In genomic region chr17:48023408-48024148, GRCh38 we compare ENCODE assay signal across 8 cellular contexts. TPM values are rescaled to one million over a fixed set of nuclear protein-coding genes. Genes with fewer than 3 reads are reported as not detected.
A peak's percentile ranks its signal among the peaks of the same experiment; 100 is the strongest.
DNase-seq lines count a peak whose midpoint lies in the region; ATAC-seq and TF ChIP-seq lines count a peak whose summit lies in the region.

No MANE protein-coding gene starts in this region.

- CTCF ChIA-PET in CD4-positive, alpha-beta memory T cell (lab: Charles Lee; ENCODE audit: partially characterized antibody) = no interaction called here
- CTCF ChIA-PET in naive thymus-derived CD4-positive, alpha-beta T cell (lab: Charles Lee) = no interaction called here

- TF ChIP-seq RAD21 in Ishikawa (IDR thresholded peaks at IDR 0.05; ENCODE audit: low read depth) = no peak

- H3K9me3 Mint-ChIP-seq in CD4-positive, alpha-beta memory T cell = peaks cover 0 to 2% (median 0%) of the 10 kb centered on the region in 8 donors
- no peaks in the 10 kb centered on the region for H3K9me3 Mint-ChIP-seq in naive thymus-derived CD4-positive, alpha-beta T cell

- no peaks in the 10 kb centered on the region for H3K9me3 ChIP-seq in CD4-positive, alpha-beta memory T cell (ENCODE audit: control insufficient read depth in 1 of 2, low read length in 2 of 2)
- no peaks in the 10 kb centered on the region for H3K9me3 ChIP-seq in OCI-LY3 (ENCODE audit: insufficient read depth, low read length)
- H3K9me3 ChIP-seq in naive thymus-derived CD4-positive, alpha-beta T cell (ENCODE audit: control insufficient read depth in 2 of 3, low read length in 3 of 3) = no peaks in the 10 kb centered on the region
- no peaks in the 10 kb centered on the region for H3K9me3 ChIP-seq in tibial nerve

- H3K27ac Mint-ChIP-seq in CD4-positive, alpha-beta memory T cell = peak overlapping the region in 4 of 7 donors; percentile 57 to 89 (median 75)
- H3K27ac Mint-ChIP-seq in naive thymus-derived CD4-positive, alpha-beta T cell = peak overlapping the region in 3 of 9 donors; percentile 52 to 84 (median 62)

- ATAC-seq in naive thymus-derived CD4-positive, alpha-beta T cell = no peak

- no peaks in the 10 kb centered on the region for H3K36me3 Mint-ChIP-seq in CD4-positive, alpha-beta memory T cell
- peaks cover 0 to 3% (median 0%) of the 10 kb centered on the region in 5 donors for H3K36me3 Mint-ChIP-seq in naive thymus-derived CD4-positive, alpha-beta T cell

- DNase-seq in CD4-positive, alpha-beta memory T cell = peak in 4 of 5 donors; percentile 31 to 53 (median 42)
- DNase-seq in activated gamma-delta T cell treated with Interleukin-2 at 50 U/mL for 16 hours = peak; percentile 16
- peak; percentile 75 to 92 for DNase-seq in foreskin fibroblast
- DNase-seq in naive thymus-derived CD4-positive, alpha-beta T cell = peak in 7 of 9 donors; percentile 23 to 52 (median 30)
- peak; percentile 64 to 72 for DNase-seq in tibial nerve (ENCODE audit: low spot score in 2 of 2)
- no peak for DNase-seq in SW 1271 (lab: John Stamatoyannopoulos, UW)

- no peaks in the 10 kb centered on the region for H3K36me3 ChIP-seq in CD4-positive, alpha-beta memory T cell (ENCODE audit: insufficient read depth, low read length)
- H3K36me3 ChIP-seq in OCI-LY3 (replicated peaks; ENCODE audit: low read depth, low read length) = no peaks in the 10 kb centered on the region
- no peaks in the 10 kb centered on the region for H3K36me3 ChIP-seq in naive thymus-derived CD4-positive, alpha-beta T cell (ENCODE audit: control insufficient read depth in 2 of 3, insufficient read depth in 3 of 3, low read length in 3 of 3)
- H3K36me3 ChIP-seq in tibial nerve = no peaks in the 10 kb centered on the region

- TF ChIP-seq CTCF in OCI-LY3 (IDR thresholded peaks at IDR 0.05; ENCODE audit: low read depth, low read length) = peak; percentile 8; the same call in 1 of the 2 replicates
- peak; percentile 4 for TF ChIP-seq CTCF in foreskin fibroblast (IDR thresholded peaks at IDR 0.05; ENCODE audit: low read depth, low read length)
- TF ChIP-seq CTCF in tibial nerve (IDR thresholded peaks at IDR 0.05) = peak; percentile 15 to 61 (median 38)

- no peaks in the 10 kb centered on the region for H3K79me2 ChIP-seq in OCI-LY3 (ENCODE audit: low read length)

- no peaks in the 10 kb centered on the region for H4K20me1 ChIP-seq in OCI-LY3 (ENCODE audit: insufficient read depth, low read length)

- 2 to 9% methylated on average over 26 to 29 of the region's 53 CpGs for WGBS in tibial nerve, 2 donors

- POLR2A ChIA-PET in CD4-positive, alpha-beta memory T cell (lab: Charles Lee; ENCODE audit: partially characterized antibody) = interaction anchor here (0.7 kb wide), 1 partner anchor 53 kb away, joined by 5 read pairs; the partner anchor contains the start of gene CDK5RAP3
- POLR2A ChIA-PET in naive thymus-derived CD4-positive, alpha-beta T cell (lab: Charles Lee) = no interaction called here

- H3K4me2 ChIP-seq in OCI-LY3 (ENCODE audit: low read length) = peak overlapping the region; percentile 98

- peaks cover 36% of the 10 kb centered on the region for H3K4me1 ChIP-seq in CD4-positive, alpha-beta memory T cell (ENCODE audit: insufficient read depth, low read length)
- H3K4me1 ChIP-seq in OCI-LY3 (ENCODE audit: low read length) (peaks cover 20% of the 10 kb centered on the region), tibial nerve (peaks cover 7 to 46% (median 34%) of the 10 kb centered on the region in 4 donors)
- H3K4me1 ChIP-seq in naive thymus-derived CD4-positive, alpha-beta T cell (ENCODE audit: control insufficient read depth in 2 of 2, insufficient read depth in 2 of 2, low read length in 2 of 2) = peaks cover 9 to 26% of the 10 kb centered on the region in 2 donors

- H3K4me3 ChIP-seq in CD4-positive, alpha-beta memory T cell (ENCODE audit: low read length in 2 of 2) = peak overlapping the region; percentile 53 to 81
- H3K4me3 ChIP-seq in OCI-LY3 (ENCODE audit: low read length) (peak overlapping the region; percentile 82), foreskin fibroblast (ENCODE audit: low read depth in 1 of 2, low read length in 2 of 2) (peak overlapping the region; percentile 50 to 59), tibial nerve (peak overlapping the region; percentile 38 to 58 (median 56))
- H3K4me3 ChIP-seq in naive thymus-derived CD4-positive, alpha-beta T cell (ENCODE audit: low read length) = peak overlapping the region; percentile 30

- H3K9ac ChIP-seq in OCI-LY3 (ENCODE audit: low read length) = peak overlapping the region; percentile 72

- peak overlapping the region; percentile 32 for H3K27ac ChIP-seq in CD4-positive, alpha-beta memory T cell (ENCODE audit: low read depth, low read length)
- H3K27ac ChIP-seq in OCI-LY3 (ENCODE audit: low read length) = peak overlapping the region; percentile 51
- H3K27ac ChIP-seq in naive thymus-derived CD4-positive, alpha-beta T cell (ENCODE audit: low read depth, low read length) = no peak overlapping the region
- peak overlapping the region; percentile 78 to 95 (median 92) for H3K27ac ChIP-seq in tibial nerve

- TF ChIP-seq POLR2A in tibial nerve (IDR thresholded peaks at IDR 0.05) = peak; percentile 36 to 37

- peaks cover 12 to 38% (median 28%) of the 10 kb centered on the region in 4 donors for H3K4me1 Mint-ChIP-seq in CD4-positive, alpha-beta memory T cell
- H3K4me1 Mint-ChIP-seq in naive thymus-derived CD4-positive, alpha-beta T cell = peaks cover 23 to 46% (median 34%) of the 10 kb centered on the region in 7 donors

- no peaks in the 10 kb centered on the region for H3K27me3 ChIP-seq in CD4-positive, alpha-beta memory T cell (ENCODE audit: insufficient read depth, low read length)
- H3K27me3 ChIP-seq in OCI-LY3 (ENCODE audit: low read depth, low read length) (peaks cover 4% of the 10 kb centered on the region; the same call in 1 of the 2 replicates), tibial nerve (no peaks in the 10 kb centered on the region)
- peaks cover 0 to 11% of the 10 kb centered on the region in 2 donors for H3K27me3 ChIP-seq in naive thymus-derived CD4-positive, alpha-beta T cell (ENCODE audit: control insufficient read depth in 2 of 2, insufficient read depth in 2 of 2, low read length in 2 of 2)

- no peak for TF ChIP-seq EP300 in Ishikawa (IDR thresholded peaks at IDR 0.05; ENCODE audit: borderline replicate concordance)
- peak in 1 of 2 donors; percentile 49 for TF ChIP-seq EP300 in tibial nerve (IDR thresholded peaks at IDR 0.05)

- H3K4me3 Mint-ChIP-seq in CD4-positive, alpha-beta memory T cell = peak overlapping the region; percentile 65 to 95 (median 76)
- H3K4me3 Mint-ChIP-seq in naive thymus-derived CD4-positive, alpha-beta T cell = peak overlapping the region; percentile 32 to 89 (median 70)

- intact Hi-C loops in CD4-positive, alpha-beta memory T cell (cut with micrococcal nuclease) = loop anchor here (1.0 to 2.0 kb wide), 2 partner anchors 12 to 53 kb away; partner anchors contain the start of gene CDK5RAP3
- intact Hi-C loops in naive thymus-derived CD4-positive, alpha-beta T cell (cut with micrococcal nuclease) = loop anchor here (1.0 to 10.0 kb wide), 11 partner anchors 45 to 1011 kb away; partner anchors contain the start of genes CDK5RAP3 (in 2 of the 2), PNPO (in 2 of the 2) and SCRN2 (in 1 of the 2)

- H2AFZ ChIP-seq in OCI-LY3 (ENCODE audit: low read depth, low read length) = peak overlapping the region; percentile 85

- H3K27me3 Mint-ChIP-seq in CD4-positive, alpha-beta memory T cell = peaks cover 7 to 14% of the 10 kb centered on the region in 2 donors
- H3K27me3 Mint-ChIP-seq in naive thymus-derived CD4-positive, alpha-beta T cell = peaks cover 31 to 44% (median 37%) of the 10 kb centered on the region in 5 donors

TF ChIP-seq in Ishikawa, 13 proteins besides CTCF, POLR2A, EP300 and RAD21 (continues in another document):
- TF ChIP-seq ZBTB7A (IDR thresholded peaks at IDR 0.05; ENCODE audit: low read depth) (peak; percentile 82), NFIC (IDR thresholded peaks at IDR 0.05) (peak; percentile 84), FOXM1 (IDR thresholded peaks at IDR 0.05; ENCODE audit: borderline replicate concordance, low read depth) (0 out of 2 replicates have a peak, but pooled peaks have one; percentile 30), USF1 (IDR thresholded peaks at IDR 0.05) (peak; percentile 57), TEAD4 (IDR thresholded peaks at IDR 0.05) (0 out of 2 replicates have a peak, but pooled peaks have one; percentile 10), TCF12 (IDR thresholded peaks at IDR 0.05; ENCODE audit: low read depth) (peak; percentile 20; the same call in 1 of the 2 replicates), EGR1 (IDR thresholded peaks at IDR 0.05) (no peak), TAF1 (IDR thresholded peaks at IDR 0.05; ENCODE audit: low read depth) (peak; percentile 18; the same call in 1 of the 2 replicates)

RNA-seq across cellular contexts. Expression of gene COPZ2, which starts 14.0 kb away (rescaled TPM):
- total RNA-seq in CD4-positive, alpha-beta memory T cell = 1 to 10 TPM; 1.9 to 2.0 TPM
- 1 to 10 TPM; 1.6 to 1.9 TPM for polyA plus RNA-seq in CD4-positive, alpha-beta memory T cell
- total RNA-seq in naive thymus-derived CD4-positive, alpha-beta T cell = 1 to 10 TPM in 4 of 5 experiments, under 1 TPM in 1; 0.81 to 5.5 (median 1.9) TPM
- polyA plus RNA-seq in naive thymus-derived CD4-positive, alpha-beta T cell = under 1 TPM; 0.75 to 0.99 TPM
- 10 to 100 TPM; 40.5 to 73.9 (median 62.2) TPM for total RNA-seq in tibial nerve

RNA-seq across cellular contexts. Expression of gene NFE2L1, which starts 24.6 kb away (rescaled TPM):
- 10 to 100 TPM; 53.5 to 62.5 TPM for total RNA-seq in CD4-positive, alpha-beta memory T cell
- polyA plus RNA-seq in CD4-positive, alpha-beta memory T cell = 10 to 100 TPM in 1 of 2 donors, 1 to 10 TPM in 1; 2.9 to 16.2 TPM
- 10 to 100 TPM; 34.7 to 65.2 (median 49.2) TPM for total RNA-seq in naive thymus-derived CD4-positive, alpha-beta T cell
- polyA plus RNA-seq in naive thymus-derived CD4-positive, alpha-beta T cell = 10 to 100 TPM in 1 of 2 donors, 1 to 10 TPM in 1; 8.7 to 15.8 TPM
- total RNA-seq in tibial nerve = 100 to 1,000 TPM; 216 to 327 (median 255) TPM

RNA-seq across cellular contexts. Expression of gene CDK5RAP3, which starts 52.7 kb away (rescaled TPM):
- 100 to 1,000 TPM; 340 to 343 TPM for total RNA-seq in CD4-positive, alpha-beta memory T cell
- 10 to 100 TPM; 75.1 to 99.2 TPM for polyA plus RNA-seq in CD4-positive, alpha-beta memory T cell
- 100 to 1,000 TPM; 238 to 349 (median 276) TPM for total RNA-seq in naive thymus-derived CD4-positive, alpha-beta T cell
- 10 to 100 TPM; 72.4 to 86.8 TPM for polyA plus RNA-seq in naive thymus-derived CD4-positive, alpha-beta T cell
- 100 to 1,000 TPM; 163 to 310 (median 200) TPM for total RNA-seq in tibial nerve

Comparison
In these comparisons a context has a peak if more than half of its experiments do, and no peak if none do; other contexts are left out.
1. DNase-seq: peak in CD4-positive, alpha-beta memory T cell (4 of 5), activated gamma-delta T cell treated with Interleukin-2 at 50 U/mL for 16 hours (single experiment), foreskin fibroblast (2 of 2), naive thymus-derived CD4-positive, alpha-beta T cell (7 of 9) and tibial nerve (2 of 2); none in SW 1271 (0 of 2).
2. H3K4me3 ChIP-seq: peak in every context shown above with its lines; median percentile 82 in OCI-LY3; 67 in CD4-positive, alpha-beta memory T cell; 56 in tibial nerve; 54 in foreskin fibroblast; 30 in naive thymus-derived CD4-positive, alpha-beta T cell.
3. RNA of gene COPZ2, which starts 14.0 kb away (total RNA-seq): 40.5 to 73.9 TPM in tibial nerve; 1.9 to 2.0 TPM in CD4-positive, alpha-beta memory T cell and 0.81 to 5.5 TPM in naive thymus-derived CD4-positive, alpha-beta T cell; every median in the first group is over 4 times any median in the second.
4. Peak in every context shown above with its lines, with median percentiles within 50 percentile points of each other: CTCF ChIP-seq.